8 cellular contexts compared by ENCODE assay signal in the genomic region with DNA sequence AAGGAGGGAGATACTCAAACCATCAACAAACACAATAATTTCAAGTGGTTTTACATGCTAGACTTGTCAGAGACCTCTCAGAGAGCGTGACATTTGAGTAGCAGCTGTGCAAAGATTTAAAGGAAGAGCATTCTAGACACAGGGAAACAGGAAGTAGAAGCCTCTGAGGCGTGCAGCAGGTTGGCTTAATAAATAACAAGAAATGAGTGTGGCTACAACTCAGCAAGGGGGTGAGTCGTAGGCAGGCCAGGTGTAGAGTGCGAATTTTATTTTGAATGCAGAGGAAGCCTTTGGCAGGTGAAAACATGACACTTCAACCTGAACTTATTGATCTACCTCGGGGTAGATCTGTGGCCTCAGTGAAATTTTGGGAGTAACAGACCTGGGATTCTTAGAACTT.
DNase-seq lines count a peak whose midpoint lies in the region; ATAC-seq, FAIRE-seq and TF ChIP-seq lines count a peak whose summit lies in the region.

No MANE protein-coding gene starts in this region.

- no peaks in the 10 kb centered on the region for H3K36me3 ChIP-seq in K562 (ENCODE audit: control insufficient read depth, insufficient read depth, low read length)
- H3K36me3 ChIP-seq in osteoblast (ENCODE audit: insufficient read depth, low read length), result no peaks in the 10 kb centered on the region

- no TSS peak for BruUV-seq in K562 (replicated peaks; lab: Mats Ljungman, UMichigan)

- H3K4me2 ChIP-seq in K562 (ENCODE audit: insufficient read depth, low read length), result no peak overlapping the region
- no peak overlapping the region for H3K4me2 ChIP-seq in osteoblast (ENCODE audit: insufficient read depth, low read length)

- TF ChIP-seq EP300 in K562 (IDR thresholded peaks at IDR 0.05; ENCODE audit: low read length), result no peak

- H2AFZ ChIP-seq in K562 (ENCODE audit: low read depth, low read length), result peak overlapping the region; percentile 30; the same call in 1 of the 2 replicates
- H2AFZ ChIP-seq in osteoblast (ENCODE audit: low read length), result no peak overlapping the region

- H4K20me1 ChIP-seq in K562 (replicated peaks; ENCODE audit: control insufficient read depth, insufficient read depth, low read length) (0 out of 2 replicates have a peak, but pooled peaks cover 6% of the 10 kb centered on the region), osteoblast (ENCODE audit: insufficient read depth, low read length) (no peaks in the 10 kb centered on the region)

- H3K27me3 ChIP-seq in K562 (ENCODE audit: control insufficient read depth in 2 of 2, insufficient read depth in 2 of 2, low read length in 2 of 2), result peaks cover 12 to 26% of the 10 kb centered on the region in 2 experiments; a peak in 4 of 5 replicates
- peaks cover 9% of the 10 kb centered on the region for H3K27me3 ChIP-seq in osteoblast (ENCODE audit: insufficient read depth, low read length)

- in situ Hi-C loops in K562 (cut with MboI), result no loop called here

- POLR2A ChIA-PET in K562 (lab: Yijun Ruan, JAX), result interaction anchor here (0.5 to 0.7 kb wide), 2 partner anchors 11 to 571 kb away, joined by 3 to 4 read pairs; no protein-coding TSS in a partner anchor

- no peaks in the 10 kb centered on the region for H3K9me1 ChIP-seq in K562 (ENCODE audit: control insufficient read depth, insufficient read depth, low read length)

- WGBS in K562 (ENCODE audit: insufficient coverage, low coverage, missing lambda C conversion rate), result 25% methylated on average over 5 of the region's 5 CpGs

- DNase-seq in GM12864 (ENCODE audit: low read depth) (peak; percentile 66), K562 (ENCODE audit: extremely low read depth in 1 of 4, low spot score in 3 of 4) (no peak), NCI-H2081 treated with DMSO at 0.1 percent for 48 hours (lab: John Stamatoyannopoulos, UW) (no peak), osteoblast (ENCODE audit: insufficient read length, low spot score, missing footprints) (no peak)
- no peak for DNase-seq in activated CD8-positive, alpha-beta memory T cell treated with anti-CD3 and anti-CD28 coated beads, Interleukin-2, amount 50 U/mL, for 4 hours
- DNase-seq in stimulated activated CD4-positive, alpha-beta T cell treated with anti-CD3 and anti-CD28 coated beads, Interleukin-4, amount 100 ng/mL, for 24 hours, result no peak

- no peak for FAIRE-seq in K562 (lab: Jason Lieb, UNC)

- intact Hi-C loops in K562 (cut with micrococcal nuclease), result no loop called here

- H3K27ac ChIP-seq in K562 (ENCODE audit: extremely low read depth, low read depth, low read length) (no peak overlapping the region), osteoblast (ENCODE audit: low read depth, low read length) (no peak overlapping the region)

- ATAC-seq in GM19463 (IDR thresholded peaks at IDR 0.05; ENCODE audit: unreplicated experiment) (peak; percentile 91), HG03521 (IDR thresholded peaks at IDR 0.05; ENCODE audit: unreplicated experiment) (peak; percentile 68), K562 (no peak)

- TF ChIP-seq CTCF in GM12864 (IDR thresholded peaks at IDR 0.05; ENCODE audit: low read depth, low read length, missing control alignments) (no peak), K562 (IDR thresholded peaks at IDR 0.05 in 2 of 3, conservative IDR thresholded peaks at IDR 0.05 in 1 of 3; ENCODE audit: insufficient read depth in 2 of 3, low read depth in 1 of 3, low read length in 3 of 3) (no peak), osteoblast (IDR thresholded peaks at IDR 0.05; ENCODE audit: extremely low read depth, low read depth, low read length) (no peak)

- H3K79me2 ChIP-seq in K562 (ENCODE audit: control insufficient read depth, insufficient read depth, low read length), result no peaks in the 10 kb centered on the region
- H3K79me2 ChIP-seq in osteoblast (ENCODE audit: insufficient read depth, low read length), result no peaks in the 10 kb centered on the region

- H3K4me3 ChIP-seq in GM12864 (ENCODE audit: low read depth, low read length), result no peak overlapping the region
- H3K4me3 ChIP-seq in K562, result no peak overlapping the region
- no peak overlapping the region for H3K4me3 ChIP-seq in osteoblast (ENCODE audit: insufficient read depth, low read length)

- CTCF ChIA-PET in K562 (lab: Yijun Ruan, JAX; ENCODE audit: low intra/inter-chr PET ratio), result no interaction called here

- TF ChIP-seq RAD21 in K562 (CRISPR knock-in tag; conservative IDR thresholded peaks at IDR 0.05 in 1 of 2, IDR thresholded peaks at IDR 0.05 in 1 of 2), result no peak

- H3K9me3 ChIP-seq in K562 (replicated peaks; ENCODE audit: control insufficient read depth, insufficient read depth, low read depth, low read length), result no peaks in the 10 kb centered on the region
- no peaks in the 10 kb centered on the region for H3K9me3 ChIP-seq in osteoblast (ENCODE audit: low read depth, low read length)

- peaks cover 9 to 22% of the 10 kb centered on the region in 2 experiments; a peak in 4 of 5 replicates for H3K4me1 ChIP-seq in K562 (replicated peaks in 1 of 2; ENCODE audit: control insufficient read depth in 2 of 2, insufficient read depth in 2 of 2, low read length in 2 of 2)
- H3K4me1 ChIP-seq in osteoblast (ENCODE audit: insufficient read depth, low read length), result peaks cover 8% of the 10 kb centered on the region

- TF ChIP-seq POLR2A in K562 (conservative IDR thresholded peaks at IDR 0.05), result no peak

- H3K9ac ChIP-seq in K562 (ENCODE audit: insufficient read depth in 1 of 2, low read depth in 2 of 2, low read length in 2 of 2), result no peak overlapping the region

TF ChIP-seq in K562, 482 proteins besides CTCF, POLR2A, EP300 and RAD21:
- TF ChIP-seq, protein P1, sequence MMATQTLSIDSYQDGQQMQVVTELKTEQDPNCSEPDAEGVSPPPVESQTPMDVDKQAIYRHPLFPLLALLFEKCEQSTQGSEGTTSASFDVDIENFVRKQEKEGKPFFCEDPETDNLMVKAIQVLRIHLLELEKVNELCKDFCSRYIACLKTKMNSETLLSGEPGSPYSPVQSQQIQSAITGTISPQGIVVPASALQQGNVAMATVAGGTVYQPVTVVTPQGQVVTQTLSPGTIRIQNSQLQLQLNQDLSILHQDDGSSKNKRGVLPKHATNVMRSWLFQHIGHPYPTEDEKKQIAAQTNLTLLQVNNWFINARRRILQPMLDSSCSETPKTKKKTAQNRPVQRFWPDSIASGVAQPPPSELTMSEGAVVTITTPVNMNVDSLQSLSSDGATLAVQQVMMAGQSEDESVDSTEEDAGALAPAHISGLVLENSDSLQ (IDR thresholded peaks at IDR 0.05), result peak; percentile 18; the same call in 1 of the 2 replicates
- peak; percentile 1; the same call in 1 of the 2 replicates for TF ChIP-seq SPI1 (IDR thresholded peaks at IDR 0.05; ENCODE audit: borderline replicate concordance, low read depth, low read length)
- TF ChIP-seq GATAD2A (IDR thresholded peaks at IDR 0.05), result no peak
